ENCODE assay signal across 8 cellular contexts in genomic region chr10:77801474-77802238, GRCh38.
DNase-seq lines count a peak whose midpoint lies in the region; ATAC-seq and TF ChIP-seq lines count a peak whose summit lies in the region.

No MANE protein-coding gene starts in this region.

- no peak overlapping the region for H3K4me3 ChIP-seq in GM06990 (replicated peaks; ENCODE audit: low read depth, low read length)

- H3K9me3 Mint-ChIP-seq in osteocyte (ENCODE audit: unreplicated experiment): no peaks in the 10 kb centered on the region

- H3K4me1 Mint-ChIP-seq in osteocyte (ENCODE audit: unreplicated experiment): peaks cover 15% of the 10 kb centered on the region

- no peak overlapping the region for H3K27ac Mint-ChIP-seq in osteocyte (ENCODE audit: unreplicated experiment)

- peak; percentile 79 for ATAC-seq in HG02870 (IDR thresholded peaks at IDR 0.05; ENCODE audit: unreplicated experiment)

- H3K4me3 Mint-ChIP-seq in osteocyte (ENCODE audit: unreplicated experiment): no peak overlapping the region

- H3K36me3 ChIP-seq in GM06990 (ENCODE audit: control insufficient read depth, insufficient read depth, low read length): peaks cover 11% of the 10 kb centered on the region

- no peaks in the 10 kb centered on the region for H3K27me3 ChIP-seq in GM06990 (replicated peaks; ENCODE audit: control insufficient read depth, insufficient read depth, low read length)

- DNase-seq in GM06990 (ENCODE audit: extremely low read depth, insufficient read length) (peak; percentile 35), myocyte (ENCODE audit: low read depth) (peak; percentile 54), osteocyte (ENCODE audit: extremely low spot score, unreplicated experiment) (no peak), DMS53 treated with DMSO at 0.1 percent for 48 hours (lab: John Stamatoyannopoulos, UW; ENCODE audit: unreplicated experiment) (no peak), NCI-H1930 (lab: John Stamatoyannopoulos, UW) (no peak), NCI-H1694 treated with DMSO at 0.1 percent for 48 hours (lab: John Stamatoyannopoulos, UW) (no peak)
- peak; percentile 71 for DNase-seq in activated CD8-positive, alpha-beta memory T cell treated with anti-CD3 and anti-CD28 coated beads, Interleukin-2, amount 50 U/mL, for 48 hours

- no peaks in the 10 kb centered on the region for H3K27me3 Mint-ChIP-seq in osteocyte (ENCODE audit: unreplicated experiment)

- peaks cover 56% of the 10 kb centered on the region for H3K36me3 Mint-ChIP-seq in osteocyte (ENCODE audit: unreplicated experiment)

- no peak for TF ChIP-seq CTCF in GM06990 (IDR thresholded peaks at IDR 0.05; ENCODE audit: insufficient read depth, low read length, poor library complexity, severe bottlenecking)
- no peak for TF ChIP-seq CTCF in osteocyte (IDR thresholded peaks at IDR 0.05)

Comparison
In these comparisons a context has a peak if more than half of its experiments do, and no peak if none do; other contexts are left out.
1. DNase-seq: peak in GM06990 (single experiment), activated CD8-positive, alpha-beta memory T cell treated with anti-CD3 and anti-CD28 coated beads, Interleukin-2, amount 50 U/mL, for 48 hours (single experiment) and myocyte (single experiment); none in osteocyte (single experiment), DMS53 treated with DMSO at 0.1 percent for 48 hours (single experiment), NCI-H1930 (0 of 2) and NCI-H1694 treated with DMSO at 0.1 percent for 48 hours (single experiment).